23 cellular contexts compared by ENCODE assay signal in genomic region chr13:23557043-23557442, GRCh38.
"Had no signal": no experiment of that assay in that cellular context is flagged by ENCODE, and none has a peak within 500 bp of the region (broad histone marks: within the 10 kb centered on the region; RNA-seq: fewer than 3 reads in every experiment).

No MANE protein-coding gene starts in this region.

- H3K9ac ChIP-seq: neural progenitor cell had no signal

- H2AFZ ChIP-seq: hepatocyte, neural progenitor cell had no signal

- H3K4me1 ChIP-seq: uterus had no signal

- H3K9me3 ChIP-seq: left ventricle myocardium inferior, ovary, right atrium auricular region, stomach, testis, tibial artery, uterus had no signal

- H3K79me2 ChIP-seq: hepatocyte had no signal

- H3K4me2 ChIP-seq: hepatocyte, neural progenitor cell had no signal

- H3K27me3 ChIP-seq: hepatocyte, neural progenitor cell, ovary, right atrium auricular region, stomach, testis, uterus had no signal

- ATAC-seq: sciatic nerve; stimulated activated naive B cell treated with anti-CD40 and anti-IgM and Interleukin-4, amounts not matched to agents 10 μg/mL and 1 μg/mL and 100 μg/mL, for 72 hours; stimulated activated naive CD8-positive, alpha-beta T cell treated with anti-CD3 and anti-CD28 coated beads, Interleukin-15, Interleukin-2, amounts not matched to agents 100 U/mL and 50 U/mL, for 24 hours had no signal

- H3K27ac ChIP-seq: hepatocyte, left ventricle myocardium inferior, neural progenitor cell, ovary, right atrium auricular region, skin epidermis, stomach, testis, tibial artery, uterus had no signal

- H3K36me3 ChIP-seq: left ventricle myocardium inferior, neural progenitor cell, ovary, right atrium auricular region, stomach, tibial artery, uterus had no signal

- DNase-seq: islet precursor cell; left ventricle myocardium inferior; mesendoderm; naive B cell; natural killer cell; nephron progenitor cell; ovary; stimulated activated CD4-positive, alpha-beta T cell treated with anti-CD3 and anti-CD28 coated beads, Interleukin-12 subunit alpha, Interleukin-12 subunit beta, amount 100 ng/mL, for 4 hours; stimulated activated CD4-positive, alpha-beta T cell treated with anti-CD3 and anti-CD28 coated beads, Interleukin-15, amount 100 ng/mL, for 24 hours; stimulated activated CD4-positive, alpha-beta T cell treated with anti-CD3 and anti-CD28 coated beads, Interleukin-2, amount 100 ng/mL, for 24 hours; stimulated activated CD4-positive, alpha-beta T cell treated with anti-CD3 and anti-CD28 coated beads, Interleukin-4, amount 100 ng/mL, for 1 hour; stimulated activated naive B cell treated with anti-CD40 and anti-IgM and Interleukin-4, amounts not matched to agents 10 μg/mL and 1 μg/mL and 100 μg/mL, for 72 hours; stimulated activated naive CD8-positive, alpha-beta T cell treated with anti-CD3 and anti-CD28 coated beads, Interleukin-15, Interleukin-2, amounts not matched to agents 100 U/mL and 50 U/mL, for 24 hours; stomach; testis; tibial artery; uterus had no signal

- H3K4me3 ChIP-seq: hepatocyte, left ventricle myocardium inferior, lung, neural progenitor cell, ovary, right atrium auricular region, skin epidermis, stomach, testis, tibial artery, uterus had no signal
